In genomic region chr2:238421695-238422035, GRCh38 we compare ENCODE assay signal across 2 cellular contexts.
A peak's percentile ranks its signal among the peaks of the same experiment; 100 is the strongest.
TF ChIP-seq lines count a peak whose summit lies in the region.

No MANE protein-coding gene starts in this region.

TF ChIP-seq in IMR-90, 13 proteins besides CTCF, POLR2A, EP300 and RAD21:
- TF ChIP-seq MXI1 (IDR thresholded peaks at IDR 0.05; ENCODE audit: borderline replicate concordance, low read depth, low read length): no peak
- no peak for TF ChIP-seq RCOR1 (IDR thresholded peaks at IDR 0.05; ENCODE audit: insufficient replicate concordance, low read length)
- no peak for TF ChIP-seq CHD1 (IDR thresholded peaks at IDR 0.05; ENCODE audit: low read depth, low read length)
- TF ChIP-seq SMC3 (IDR thresholded peaks at IDR 0.05; ENCODE audit: low read depth, low read length): no peak
- no peak for TF ChIP-seq FOS (IDR thresholded peaks at IDR 0.05; ENCODE audit: low read depth, low read length)
- TF ChIP-seq BHLHE40 (IDR thresholded peaks at IDR 0.05; ENCODE audit: low read depth, low read length): no peak
- TF ChIP-seq, protein P1, sequence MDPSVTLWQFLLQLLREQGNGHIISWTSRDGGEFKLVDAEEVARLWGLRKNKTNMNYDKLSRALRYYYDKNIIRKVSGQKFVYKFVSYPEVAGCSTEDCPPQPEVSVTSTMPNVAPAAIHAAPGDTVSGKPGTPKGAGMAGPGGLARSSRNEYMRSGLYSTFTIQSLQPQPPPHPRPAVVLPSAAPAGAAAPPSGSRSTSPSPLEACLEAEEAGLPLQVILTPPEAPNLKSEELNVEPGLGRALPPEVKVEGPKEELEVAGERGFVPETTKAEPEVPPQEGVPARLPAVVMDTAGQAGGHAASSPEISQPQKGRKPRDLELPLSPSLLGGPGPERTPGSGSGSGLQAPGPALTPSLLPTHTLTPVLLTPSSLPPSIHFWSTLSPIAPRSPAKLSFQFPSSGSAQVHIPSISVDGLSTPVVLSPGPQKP (IDR thresholded peaks at IDR 0.05; ENCODE audit: borderline replicate concordance, low read depth, low read length): no peak
- no peak for TF ChIP-seq MAZ (IDR thresholded peaks at IDR 0.05; ENCODE audit: borderline replicate concordance, low read depth, low read length)
- TF ChIP-seq USF2 (IDR thresholded peaks at IDR 0.05; ENCODE audit: low read depth, low read length): no peak
- no peak for TF ChIP-seq MAFK (IDR thresholded peaks at IDR 0.05; ENCODE audit: low read depth, low read length)
- TF ChIP-seq RFX5 (IDR thresholded peaks at IDR 0.05; ENCODE audit: low read depth, low read length): no peak
- TF ChIP-seq NFE2L2 (IDR thresholded peaks at IDR 0.05; ENCODE audit: low read depth, low read length): no peak
- TF ChIP-seq CEBPB (IDR thresholded peaks at IDR 0.05; ENCODE audit: low read depth, low read length): no peak
TF ChIP-seq in IMR-90: peak in this region for 0.

TF ChIP-seq in K562, 482 proteins besides CTCF, POLR2A, EP300 and RAD21:
- peak; percentile 18; the same call in 1 of the 2 replicates for TF ChIP-seq PHF8 (IDR thresholded peaks at IDR 0.05; ENCODE audit: borderline replicate concordance, low read length)
- TF ChIP-seq, protein P2, sequence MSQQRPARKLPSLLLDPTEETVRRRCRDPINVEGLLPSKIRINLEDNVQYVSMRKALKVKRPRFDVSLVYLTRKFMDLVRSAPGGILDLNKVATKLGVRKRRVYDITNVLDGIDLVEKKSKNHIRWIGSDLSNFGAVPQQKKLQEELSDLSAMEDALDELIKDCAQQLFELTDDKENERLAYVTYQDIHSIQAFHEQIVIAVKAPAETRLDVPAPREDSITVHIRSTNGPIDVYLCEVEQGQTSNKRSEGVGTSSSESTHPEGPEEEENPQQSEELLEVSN (IDR thresholded peaks at IDR 0.05; ENCODE audit: borderline replicate concordance in 1 of 2, extremely low read depth in 1 of 2, insufficient read depth in 1 of 2, insufficient read length in 1 of 2, low read depth in 1 of 2, low read length in 1 of 2, poor library complexity in 1 of 2, severe bottlenecking in 1 of 2): peak in 1 of 2 experiments; percentile 45
- peak; percentile 19; the same call in 1 of the 2 replicates for TF ChIP-seq EGR1 (conservative IDR thresholded peaks at IDR 0.05)
- TF ChIP-seq RBBP5 (IDR thresholded peaks at IDR 0.05; ENCODE audit: borderline replicate concordance, insufficient read depth, low read length, poor library complexity, severe bottlenecking): peak; percentile 28
- TF ChIP-seq POLR2G (IDR thresholded peaks at IDR 0.05; ENCODE audit: low read depth, low read length): peak; percentile 33; the same call in 1 of the 2 replicates
- TF ChIP-seq FOSL1 (tag; conservative IDR thresholded peaks at IDR 0.05): 0 out of 2 replicates have a peak, but pooled peaks have one; percentile 4
- TF ChIP-seq L3MBTL2 (IDR thresholded peaks at IDR 0.05): 0 out of 2 replicates have a peak, but pooled peaks have one; percentile 4
- TF ChIP-seq MTA2 (IDR thresholded peaks at IDR 0.05; ENCODE audit: low read depth): no peak
- 0 out of 2 replicates have a peak, but pooled peaks have one; percentile 26 for TF ChIP-seq PTBP1 (IDR thresholded peaks at IDR 0.05; ENCODE audit: low read depth, low read length)
- peak; percentile 6; the same call in 1 of the 2 replicates for TF ChIP-seq ATF7 (IDR thresholded peaks at IDR 0.05)
- TF ChIP-seq VEZF1 (CRISPR knock-in tag; IDR thresholded peaks at IDR 0.05): no peak
- no peak for TF ChIP-seq CUX1 (CRISPR knock-in tag; IDR thresholded peaks at IDR 0.05)
- TF ChIP-seq TFAM (CRISPR knock-in tag; conservative IDR thresholded peaks at IDR 0.05): no peak
- TF ChIP-seq UBTF (IDR thresholded peaks at IDR 0.05; ENCODE audit: borderline replicate concordance in 1 of 2, low read depth in 2 of 2, low read length in 2 of 2): 0 out of 4 replicates have a peak, but pooled peaks of 1 of the 2 experiments have one; percentile 36
- peak in 1 of 3 experiments; percentile 3 for TF ChIP-seq YY1 (IDR thresholded peaks at IDR 0.05; ENCODE audit: borderline replicate concordance in 1 of 3, control insufficient read depth in 1 of 3, extremely low read depth in 1 of 3, insufficient read depth in 3 of 3, insufficient read length in 1 of 3, insufficient replicate concordance in 2 of 3, low read depth in 1 of 3, low read length in 2 of 3)
- no peak for TF ChIP-seq GTF2B (IDR thresholded peaks at IDR 0.05; ENCODE audit: extremely low read depth, insufficient read length)
- TF ChIP-seq RFX5 (IDR thresholded peaks at IDR 0.05; ENCODE audit: low read depth, low read length): no peak
- peak; percentile 51; the same call in 1 of the 2 replicates for TF ChIP-seq RBFOX2 (IDR thresholded peaks at IDR 0.05; ENCODE audit: low read depth, low read length)
- peak; percentile 49 for TF ChIP-seq CHD1 (IDR thresholded peaks at IDR 0.05; ENCODE audit: low read length)
- no peak for TF ChIP-seq PPARD (CRISPR knock-in tag; IDR thresholded peaks at IDR 0.05)
